In genomic region chr17:55409030-55409800, GRCh38 we compare ENCODE assay signal across 22 cellular contexts. TPM values are rescaled to one million over a fixed set of nuclear protein-coding genes. Genes with fewer than 3 reads are reported as not detected.
A peak's percentile ranks its signal among the peaks of the same experiment; 100 is the strongest.
DNase-seq lines count a peak whose midpoint lies in the region; ATAC-seq and TF ChIP-seq lines count a peak whose summit lies in the region.
"Had no signal": no experiment of that assay in that cellular context is flagged by ENCODE, and none has a peak within 500 bp of the region (broad histone marks: within the 10 kb centered on the region; RNA-seq: fewer than 3 reads in every experiment).

No MANE protein-coding gene starts in this region.

- no peak for ATAC-seq in left cardiac atrium
- peak; percentile 77 for ATAC-seq in activated B cell treated with CpG ODN at 0.5 μM for 24 hours (ENCODE audit: low read depth)
- no peak for ATAC-seq in right lobe of liver
- no peak for ATAC-seq in GM21717 (IDR thresholded peaks at IDR 0.05; ENCODE audit: unreplicated experiment)
- ATAC-seq: HCT116, K562 had no signal

- DNase-seq in left ventricle myocardium inferior (no peak), left cardiac atrium (no peak), activated B cell treated with CpG ODN at 0.5 μM for 24 hours (no peak), right lobe of liver (no peak), GDM1 (lab: John Stamatoyannopoulos, UW) (no peak), COR-L47 (lab: John Stamatoyannopoulos, UW) (no peak)
- DNase-seq: BE2C; C1 segment of cervical spinal cord; CD4-positive, CD25-positive, alpha-beta regulatory T cell; CD8-positive, alpha-beta memory T cell; DMS153; DMS79; GF-D8; GOT3; H7; HFFc6; IMR-90 had no signal

- no peak overlapping the region for H3K4me3 Mint-ChIP-seq in activated B cell treated with CpG ODN at 0.5 μM for 24 hours
- H3K4me3 Mint-ChIP-seq: CD4-positive, CD25-positive, alpha-beta regulatory T cell; CD8-positive, alpha-beta memory T cell; HFFc6 had no signal

- H3K27ac ChIP-seq in left ventricle myocardium inferior (replicated peaks) (peak overlapping the region; percentile 72), right lobe of liver (peak overlapping the region in 2 of 3 donors; percentile 50 to 70), subcutaneous abdominal adipose tissue (ENCODE audit: low read depth, low read length) (peak overlapping the region; percentile 97)
- H3K27ac ChIP-seq: HL-60 had no signal

- no peaks in the 10 kb centered on the region for H3K27me3 Mint-ChIP-seq in activated B cell treated with CpG ODN at 0.5 μM for 24 hours
- H3K27me3 Mint-ChIP-seq: CD4-positive, CD25-positive, alpha-beta regulatory T cell; CD8-positive, alpha-beta memory T cell had no signal

- H3K9me3 Mint-ChIP-seq in activated B cell treated with CpG ODN at 0.5 μM for 24 hours = no peaks in the 10 kb centered on the region
- H3K9me3 Mint-ChIP-seq: CD4-positive, CD25-positive, alpha-beta regulatory T cell; CD8-positive, alpha-beta memory T cell; HFFc6 had no signal

- H3K4me3 ChIP-seq in left ventricle myocardium inferior (no peak overlapping the region), right lobe of liver (no peak overlapping the region), subcutaneous abdominal adipose tissue (ENCODE audit: low read depth in 1 of 5, low read length in 5 of 5) (no peak overlapping the region)
- H3K4me3 ChIP-seq: K562 had no signal

- H3K36me3 ChIP-seq in left ventricle myocardium inferior (peaks cover 88% of the 10 kb centered on the region), right lobe of liver (peaks cover 0 to 15% (median 5%) of the 10 kb centered on the region in 4 donors), subcutaneous abdominal adipose tissue (ENCODE audit: control insufficient read depth in 5 of 5, insufficient read depth in 5 of 5, low read length in 5 of 5) (peaks cover 54 to 84% (median 75%) of the 10 kb centered on the region in 5 donors)

- peaks cover 27% of the 10 kb centered on the region for H3K4me1 ChIP-seq in left ventricle myocardium inferior
- peaks cover 0 to 29% (median 15%) of the 10 kb centered on the region in 4 donors for H3K4me1 ChIP-seq in right lobe of liver
- peaks cover 0 to 45% (median 33%) of the 10 kb centered on the region in 5 donors for H3K4me1 ChIP-seq in subcutaneous abdominal adipose tissue (ENCODE audit: control insufficient read depth in 5 of 5, insufficient read depth in 5 of 5, low read length in 5 of 5)

- H3K36me3 Mint-ChIP-seq in activated B cell treated with CpG ODN at 0.5 μM for 24 hours (ENCODE audit: low read depth) = peaks cover 85% of the 10 kb centered on the region

- intact Hi-C loops in left ventricle myocardium inferior (cut with micrococcal nuclease) = no loop called here
- intact Hi-C loops in left cardiac atrium (cut with DNase I) = no loop called here
- intact Hi-C loops in activated B cell treated with CpG ODN at 0.5 μM for 24 hours (cut with micrococcal nuclease) = no loop called here
- intact Hi-C loops in right lobe of liver (cut with DNase I) = no loop called here

- H3K27ac Mint-ChIP-seq in activated B cell treated with CpG ODN at 0.5 μM for 24 hours = no peak overlapping the region
- H3K27ac Mint-ChIP-seq: CD4-positive, CD25-positive, alpha-beta regulatory T cell; HFFc6 had no signal

- no peak for TF ChIP-seq CTCF in left ventricle myocardium inferior (IDR thresholded peaks at IDR 0.05; ENCODE audit: borderline replicate concordance)
- TF ChIP-seq CTCF in activated B cell treated with CpG ODN at 0.5 μM for 24 hours (IDR thresholded peaks at IDR 0.05) = no peak
- no peak for TF ChIP-seq CTCF in right lobe of liver (IDR thresholded peaks at IDR 0.05)

- WGBS in right lobe of liver (ENCODE audit: insufficient coverage, low coverage, low lambda C conversion rate, missing lambda C conversion rate) = 100% methylated on average over 4 of the region's 4 CpGs

- POLR2A ChIA-PET in activated B cell treated with CpG ODN at 0.5 μM for 24 hours (lab: Charles Lee) = interaction anchor here (1.5 to 1.7 kb wide), 2 partner anchors 9 to 28 kb away, joined by 4 to 5 read pairs; no protein-coding TSS in a partner anchor

- CTCF ChIA-PET in activated B cell treated with CpG ODN at 0.5 μM for 24 hours (lab: Charles Lee) = no interaction called here

- H3K4me1 Mint-ChIP-seq in activated B cell treated with CpG ODN at 0.5 μM for 24 hours = peaks cover 14% of the 10 kb centered on the region

- peak overlapping the region in 1 of 5 donors; percentile 44 for H3K9ac ChIP-seq in subcutaneous abdominal adipose tissue (ENCODE audit: low read length in 5 of 5)

- no peak for TF ChIP-seq POLR2A in right lobe of liver (IDR thresholded peaks at IDR 0.05)

- no peaks in the 10 kb centered on the region for H3K9me3 ChIP-seq in left ventricle myocardium inferior (replicated peaks)
- H3K9me3 ChIP-seq in right lobe of liver = no peaks in the 10 kb centered on the region
- H3K9me3 ChIP-seq in subcutaneous abdominal adipose tissue (ENCODE audit: control insufficient read depth in 5 of 5, low read length in 5 of 5) = no peaks in the 10 kb centered on the region
- H3K9me3 ChIP-seq: BE2C had no signal

- H3K27me3 ChIP-seq in left ventricle myocardium inferior (ENCODE audit: low read depth) (no peaks in the 10 kb centered on the region), right lobe of liver (no peaks in the 10 kb centered on the region), subcutaneous abdominal adipose tissue (ENCODE audit: control insufficient read depth in 5 of 5, insufficient read depth in 4 of 5, low read length in 5 of 5) (no peaks in the 10 kb centered on the region)
- H3K27me3 ChIP-seq: BE2C had no signal

RNA-seq across cellular contexts. Expression of gene MMD, which starts 12.4 kb away (rescaled TPM):
- 9.5 TPM for total RNA-seq in left ventricle myocardium inferior
- 10 to 100 TPM; 26.8 to 29.1 TPM for total RNA-seq in left cardiac atrium
- 45.5 and 46.3 TPM in 2 replicates for total RNA-seq in activated B cell treated with CpG ODN at 0.5 μM for 24 hours
- total RNA-seq in right lobe of liver = 10 to 100 TPM in 4 of 6 experiments, 1 to 10 TPM in 2; 2.8 to 17.2 (median 12.4) TPM
